7 cellular contexts compared by ENCODE assay signal in genomic region chr1:12087797-12088314, GRCh38. TPM values are rescaled to one million over a fixed set of nuclear protein-coding genes. Genes with fewer than 3 reads are reported as not detected.
DNase-seq lines count a peak whose midpoint lies in the region; ATAC-seq and TF ChIP-seq lines count a peak whose summit lies in the region.

No MANE protein-coding gene starts in this region.

- H3K4me1 Mint-ChIP-seq in stimulated activated memory B cell treated with anti-CD40 and anti-IgM and Interleukin-4, amounts not matched to agents 10 μg/mL and 1 μg/mL and 100 μg/mL, for 72 hours = peaks cover 59% of the 10 kb centered on the region

- peak overlapping the region; percentile 34 for H3K4me2 ChIP-seq in OCI-LY3 (ENCODE audit: low read length)

- H3K27ac ChIP-seq in OCI-LY3 (ENCODE audit: low read length) = peak overlapping the region; percentile 65

- H3K79me2 ChIP-seq in OCI-LY3 (ENCODE audit: low read length) = no peaks in the 10 kb centered on the region

- ATAC-seq in GM21360 (IDR thresholded peaks at IDR 0.05; ENCODE audit: unreplicated experiment) (peak; percentile 52), GM19395 (IDR thresholded peaks at IDR 0.05; ENCODE audit: unreplicated experiment) (no peak)
- ATAC-seq in stimulated activated memory B cell treated with anti-CD40 and anti-IgM and Interleukin-4, amounts not matched to agents 10 μg/mL and 1 μg/mL and 100 μg/mL, for 72 hours = peak; percentile 91

- peak overlapping the region; percentile 54 for H2AFZ ChIP-seq in OCI-LY3 (ENCODE audit: low read depth, low read length)

- no peaks in the 10 kb centered on the region for H4K20me1 ChIP-seq in OCI-LY3 (ENCODE audit: insufficient read depth, low read length)

- H3K36me3 Mint-ChIP-seq in stimulated activated memory B cell treated with anti-CD40 and anti-IgM and Interleukin-4, amounts not matched to agents 10 μg/mL and 1 μg/mL and 100 μg/mL, for 72 hours = peaks cover 36% of the 10 kb centered on the region

- H3K4me1 ChIP-seq in OCI-LY3 (ENCODE audit: low read length) = peaks cover 21% of the 10 kb centered on the region

- H3K4me3 Mint-ChIP-seq in stimulated activated memory B cell treated with anti-CD40 and anti-IgM and Interleukin-4, amounts not matched to agents 10 μg/mL and 1 μg/mL and 100 μg/mL, for 72 hours = peak overlapping the region; percentile 42

- no peak for TF ChIP-seq CTCF in OCI-LY3 (IDR thresholded peaks at IDR 0.05; ENCODE audit: low read depth, low read length)
- TF ChIP-seq CTCF in lower leg skin (IDR thresholded peaks at IDR 0.05) = no peak

- DNase-seq in activated gamma-delta T cell treated with anti-CD3 and anti-CD28 coated beads, Interleukin-2, amount 50 U/mL, for 16 hours (ENCODE audit: low read depth) = peak; percentile 46
- DNase-seq in lower leg skin (ENCODE audit: low spot score in 2 of 2) = no peak
- no peak for DNase-seq in ureter (ENCODE audit: low spot score)

- TF ChIP-seq POLR2A in lower leg skin (IDR thresholded peaks at IDR 0.05) = no peak

- H3K9me3 ChIP-seq in OCI-LY3 (ENCODE audit: insufficient read depth, low read length) = no peaks in the 10 kb centered on the region

- H3K9ac ChIP-seq in OCI-LY3 (ENCODE audit: low read length) = peak overlapping the region; percentile 30; the same call in 1 of the 2 replicates

- intact Hi-C loops in lower leg skin (cut with DNase I; ENCODE audit: low total_unique reads) = no loop called here

- H3K36me3 ChIP-seq in OCI-LY3 (replicated peaks; ENCODE audit: low read depth, low read length) = no peaks in the 10 kb centered on the region

- peak overlapping the region; percentile 98 for H3K27ac Mint-ChIP-seq in stimulated activated memory B cell treated with anti-CD40 and anti-IgM and Interleukin-4, amounts not matched to agents 10 μg/mL and 1 μg/mL and 100 μg/mL, for 72 hours

- H3K9me3 Mint-ChIP-seq in stimulated activated memory B cell treated with anti-CD40 and anti-IgM and Interleukin-4, amounts not matched to agents 10 μg/mL and 1 μg/mL and 100 μg/mL, for 72 hours = peaks cover 14% of the 10 kb centered on the region

- no peaks in the 10 kb centered on the region for H3K27me3 Mint-ChIP-seq in stimulated activated memory B cell treated with anti-CD40 and anti-IgM and Interleukin-4, amounts not matched to agents 10 μg/mL and 1 μg/mL and 100 μg/mL, for 72 hours

- no peak overlapping the region; the same call in 1 of the 2 replicates for H3K4me3 ChIP-seq in OCI-LY3 (ENCODE audit: low read length)
- no peak overlapping the region for H3K4me3 ChIP-seq in lower leg skin (ENCODE audit: low read depth, poor library complexity, severe bottlenecking)

- H3K27me3 ChIP-seq in OCI-LY3 (ENCODE audit: low read depth, low read length) = no peaks in the 10 kb centered on the region

- 62 to 65% methylated on average over 9 of the region's 9 CpGs for WGBS in lower leg skin, 2 donors

RNA-seq across cellular contexts. Expression of gene TNFRSF8, which starts 24.8 kb away (rescaled TPM):
- total RNA-seq in lower leg skin (1 to 10 TPM in 3 of 4 donors, under 1 TPM in 1; 0.72 to 4.1 (median 1.9) TPM), ureter (0.36 TPM)
